8 cellular contexts compared by ENCODE assay signal in the genomic region with DNA sequence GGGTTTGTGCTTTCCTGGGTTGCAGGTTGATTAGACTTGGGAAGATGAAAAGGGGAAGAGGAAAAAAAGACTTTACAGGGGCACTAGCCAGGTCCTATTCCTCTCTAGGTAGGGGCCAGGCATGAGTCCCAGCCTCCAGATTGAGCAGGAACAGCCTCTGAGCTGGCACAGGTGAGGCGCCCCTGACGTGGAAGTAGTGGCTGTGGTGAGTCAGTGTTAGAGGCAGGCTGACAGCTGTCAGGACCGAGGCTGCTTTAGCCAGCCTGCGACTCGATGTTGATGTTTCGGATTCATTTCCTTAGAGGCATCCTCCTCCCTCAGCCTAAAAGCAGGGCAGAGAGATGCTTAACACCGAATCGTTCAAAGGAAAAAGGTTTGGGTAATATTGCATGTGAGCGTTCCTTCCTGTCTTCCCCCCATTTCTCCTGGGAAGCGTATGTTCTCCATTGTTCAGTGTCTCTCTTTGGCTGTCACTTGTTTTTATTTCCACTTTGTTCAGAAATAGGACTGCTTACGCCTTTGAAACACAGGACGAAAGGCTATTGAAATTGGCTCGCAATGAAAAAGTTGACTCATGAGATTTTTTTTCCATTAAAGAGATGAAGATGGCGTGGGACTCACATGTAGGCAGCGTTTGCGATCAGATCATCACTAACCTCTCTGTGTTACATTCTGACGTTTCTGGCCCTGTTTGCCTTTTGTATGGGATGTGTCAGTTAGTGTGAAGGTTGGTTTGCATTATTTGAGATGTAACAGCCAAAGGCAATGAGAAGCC. TPM values are rescaled to one million over a fixed set of nuclear protein-coding genes. Genes with fewer than 3 reads are reported as not detected.
DNase-seq lines count a peak whose midpoint lies in the region; ATAC-seq and TF ChIP-seq lines count a peak whose summit lies in the region.

No MANE protein-coding gene starts in this region.

- H3K9me3 ChIP-seq in endocrine pancreas (ENCODE audit: control insufficient read depth, low read length) = no peaks in the 10 kb centered on the region
- H3K9me3 ChIP-seq in neuronal stem cell (replicated peaks in 1 of 2; ENCODE audit: control insufficient read depth in 2 of 2, insufficient read depth in 1 of 2, low read depth in 1 of 2, low read length in 2 of 2) = peaks cover 0 to 2% of the 10 kb centered on the region in 2 donors
- H3K9me3 ChIP-seq in suprapubic skin = no peaks in the 10 kb centered on the region

- WGBS in neuronal stem cell (ENCODE audit: extremely low coverage in 2 of 2, insufficient read length in 2 of 2, insufficient replicate concordance in 1 of 2), 2 donors = no CpG with 5 or more reads among the region's 17 CpGs
- 7% methylated on average over 17 of the region's 17 CpGs for WGBS in suprapubic skin

- H3K9ac ChIP-seq in KMS-11 (peak overlapping the region; percentile 41; the same call in 1 of the 2 replicates), endocrine pancreas (ENCODE audit: control insufficient read depth, insufficient read depth, low read length) (peak overlapping the region; percentile 57), neuronal stem cell (ENCODE audit: low read depth, low read length, poor library complexity) (peak overlapping the region; percentile 91)

- no peak overlapping the region for H2BK120ac ChIP-seq in neuronal stem cell (ENCODE audit: low read depth, low read length)

- no peak overlapping the region for H4K8ac ChIP-seq in neuronal stem cell (ENCODE audit: low read depth, low read length)

- H2BK15ac ChIP-seq in neuronal stem cell (ENCODE audit: low read length) = no peak overlapping the region

- ATAC-seq in HG03095 (IDR thresholded peaks at IDR 0.05; ENCODE audit: unreplicated experiment) = no peak

- H3K4me1 ChIP-seq in KMS-11 (ENCODE audit: low read depth, poor library complexity, severe bottlenecking) (peaks cover 43% of the 10 kb centered on the region), endocrine pancreas (ENCODE audit: control insufficient read depth, insufficient read depth, low read length) (peaks cover 4% of the 10 kb centered on the region), neuronal stem cell (ENCODE audit: control insufficient read depth in 2 of 2, insufficient read depth in 1 of 2, low read depth in 1 of 2, low read length in 2 of 2) (peaks cover 7 to 18% of the 10 kb centered on the region in 2 donors), suprapubic skin (peaks cover 45% of the 10 kb centered on the region)

- H3K23ac ChIP-seq in neuronal stem cell (ENCODE audit: low read depth, low read length, poor library complexity) = no peak overlapping the region

- no peaks in the 10 kb centered on the region for H4K20me1 ChIP-seq in KMS-11 (ENCODE audit: insufficient read depth)

- no peak overlapping the region for H3K14ac ChIP-seq in neuronal stem cell (ENCODE audit: low read length)

- TF ChIP-seq EP300 in suprapubic skin (IDR thresholded peaks at IDR 0.05) = no peak

- H3K36me3 ChIP-seq in KMS-11 (ENCODE audit: insufficient read depth) = no peaks in the 10 kb centered on the region
- H3K36me3 ChIP-seq in endocrine pancreas (ENCODE audit: control insufficient read depth, insufficient read depth, low read length) = no peaks in the 10 kb centered on the region
- H3K36me3 ChIP-seq in neuronal stem cell (replicated peaks in 1 of 2; ENCODE audit: control insufficient read depth in 2 of 2, insufficient read depth in 2 of 2, low read length in 2 of 2) = no peaks in the 10 kb centered on the region
- H3K36me3 ChIP-seq in suprapubic skin = peaks cover 11% of the 10 kb centered on the region

- H3K4me3 ChIP-seq in KMS-11 (IDR thresholded peaks at IDR 0.05; ENCODE audit: insufficient read depth, low read depth, low read length) = no peak overlapping the region
- H3K4me3 ChIP-seq in endocrine pancreas (ENCODE audit: control insufficient read depth, insufficient read depth, low read length) = peak overlapping the region; percentile 73
- peak overlapping the region in 1 of 2 donors; percentile 61 for H3K4me3 ChIP-seq in neuronal stem cell (ENCODE audit: low read length in 2 of 2)
- H3K4me3 ChIP-seq in suprapubic skin = peak overlapping the region; percentile 76

- TF ChIP-seq CTCF in KMS-11 (conservative IDR thresholded peaks at IDR 0.05; ENCODE audit: low read depth, low read length) (no peak), suprapubic skin (IDR thresholded peaks at IDR 0.05) (no peak)

- H2BK5ac ChIP-seq in neuronal stem cell (ENCODE audit: low read length) = no peak overlapping the region

- in situ Hi-C loops in G401 (cut with HindIII; ENCODE audit: low sequenced_read_pairs) = no loop called here

- H3K4me2 ChIP-seq in KMS-11 (peak overlapping the region; percentile 96), neuronal stem cell (ENCODE audit: insufficient read depth, low read length, poor library complexity, severe bottlenecking) (peak overlapping the region; percentile 80)

- DNase-seq in G401 (ENCODE audit: low spot score) (peak; percentile 89), neuronal stem cell (ENCODE audit: low spot score) (no peak), suprapubic skin (ENCODE audit: low spot score in 2 of 2) (no peak), NOMO-1 (lab: John Stamatoyannopoulos, UW; ENCODE audit: unreplicated experiment in 2 of 2) (no peak)
- DNase-seq in activated CD8-positive, alpha-beta memory T cell treated with anti-CD3 and anti-CD28 coated beads, Interleukin-2, amount 50 U/mL, for 1 hour (ENCODE audit: extremely low read depth) = peak; percentile 68

- H3K18ac ChIP-seq in neuronal stem cell (ENCODE audit: low read length) = no peak overlapping the region

- no peak overlapping the region for H2AK5ac ChIP-seq in neuronal stem cell (ENCODE audit: low read depth, low read length)

- peaks cover 6% of the 10 kb centered on the region for H3K79me1 ChIP-seq in neuronal stem cell (ENCODE audit: low read depth, low read length)

- no peak overlapping the region for H3K4ac ChIP-seq in neuronal stem cell (ENCODE audit: low read length)

- H2AFZ ChIP-seq in KMS-11 (ENCODE audit: low read depth) = peak overlapping the region; percentile 64; the same call in 1 of the 2 replicates
- H2AFZ ChIP-seq in neuronal stem cell (ENCODE audit: low read length) = peak overlapping the region; percentile 100

- no peak overlapping the region for H4K91ac ChIP-seq in neuronal stem cell (ENCODE audit: low read depth, low read length, poor library complexity)

- H3K27me3 ChIP-seq in KMS-11 (ENCODE audit: insufficient read depth, low read depth) = no peaks in the 10 kb centered on the region
- no peaks in the 10 kb centered on the region for H3K27me3 ChIP-seq in endocrine pancreas (ENCODE audit: control insufficient read depth, insufficient read depth, low read length)
- H3K27me3 ChIP-seq in neuronal stem cell (ENCODE audit: control insufficient read depth in 3 of 3, insufficient read depth in 3 of 3, low read depth in 1 of 3, low read length in 3 of 3) = peaks cover 0 to 4% (median 0%) of the 10 kb centered on the region in 3 experiments
- H3K27me3 ChIP-seq in suprapubic skin = no peaks in the 10 kb centered on the region

- no peak for TF ChIP-seq POLR2A in suprapubic skin (IDR thresholded peaks at IDR 0.05)

- H3K27ac ChIP-seq in KMS-11 (peak overlapping the region; percentile 34; the same call in 1 of the 2 replicates), neuronal stem cell (replicated peaks; ENCODE audit: low read length) (no peak overlapping the region), suprapubic skin (peak overlapping the region; percentile 86)

- H3K79me2 ChIP-seq in KMS-11 (ENCODE audit: insufficient read depth, low read depth) = no peaks in the 10 kb centered on the region

- H2BK12ac ChIP-seq in neuronal stem cell (ENCODE audit: low read length) = no peak overlapping the region

RNA-seq across cellular contexts. Expression of gene KIAA0513, which starts 1.2 kb away (rescaled TPM):
- total RNA-seq in G401 (2014; rRNA removed; shearing (Covaris generic)) = 5.5 and 10.5 TPM in 2 replicates
- polyA plus RNA-seq in neuronal stem cell (2013, experiment 1 of 2) = 4.4 TPM
- polyA plus RNA-seq in neuronal stem cell (2013, experiment 2 of 2) = 5.5 TPM
- 10 to 100 TPM; 23.7 to 32.3 (median 26.6) TPM for total RNA-seq in suprapubic skin

RNA-seq across cellular contexts. Expression of gene ZDHHC7, which starts 17.5 kb away (rescaled TPM):
- total RNA-seq in G401 (2014; rRNA removed; shearing (Covaris generic)) = 32.9 and 46.2 TPM in 2 replicates
- polyA plus RNA-seq in neuronal stem cell (2013, experiment 1 of 2) = 32.5 TPM
- 32.9 TPM for polyA plus RNA-seq in neuronal stem cell (2013, experiment 2 of 2)
- total RNA-seq in suprapubic skin = 10 to 100 TPM; 45.9 to 65.5 (median 54.3) TPM

Comparison
In these comparisons a context has a peak if more than half of its experiments do, and no peak if none do; other contexts are left out.
1. DNase-seq: peak in G401 (single experiment) and activated CD8-positive, alpha-beta memory T cell treated with anti-CD3 and anti-CD28 coated beads, Interleukin-2, amount 50 U/mL, for 1 hour (single experiment); none in neuronal stem cell (single experiment), suprapubic skin (0 of 2) and NOMO-1 (0 of 2).
2. H3K9ac ChIP-seq: peak in every context shown above with its lines; median percentile 91 in neuronal stem cell; 57 in endocrine pancreas; 41 in KMS-11.